In genomic region chr1:207808322-207808705, GRCh38 we compare ENCODE assay signal across 9 cellular contexts. TPM values are rescaled to one million over a fixed set of nuclear protein-coding genes. Genes with fewer than 3 reads are reported as not detected.
A peak's percentile ranks its signal among the peaks of the same experiment; 100 is the strongest.
DNase-seq lines count a peak whose midpoint lies in the region; ATAC-seq, FAIRE-seq and TF ChIP-seq lines count a peak whose summit lies in the region.
"Had no signal": no experiment of that assay in that cellular context is flagged by ENCODE, and none has a peak within 500 bp of the region (broad histone marks: within the 10 kb centered on the region; RNA-seq: fewer than 3 reads in every experiment).

No MANE protein-coding gene starts in this region.

- H3K27me3 Mint-ChIP-seq in glutamatergic neuron (ENCODE audit: unreplicated experiment): peaks cover 4% of the 10 kb centered on the region

- H3K9me3 ChIP-seq in mucosa of descending colon (no peaks in the 10 kb centered on the region), vagina (no peaks in the 10 kb centered on the region), PC-9 (ENCODE audit: insufficient read depth, low read depth) (no peaks in the 10 kb centered on the region)

- no peak overlapping the region for H3K4me3 ChIP-seq in bronchial epithelial cell (ENCODE audit: low read depth, low read length)
- H3K4me3 ChIP-seq in mucosa of descending colon: no peak overlapping the region
- H3K4me3 ChIP-seq in vagina: no peak overlapping the region
- H3K4me3 ChIP-seq in PC-9: no peak overlapping the region

- FAIRE-seq in bronchial epithelial cell (lab: Jason Lieb, UNC): peak; percentile 98
- FAIRE-seq: colon had no signal

- DNase-seq in Right ventricle myocardium superior (no peak), Right ventricle myocardium inferior (ENCODE audit: missing footprints) (no peak), bronchial epithelial cell (ENCODE audit: low read depth) (peak; percentile 93), mucosa of descending colon (no peak), vagina (ENCODE audit: extremely low spot score in 2 of 2) (peak in 1 of 2 donors; percentile 88), PC-9 (no peak), glutamatergic neuron (no peak)

- POLR2A ChIA-PET in PC-9 (lab: Charles Lee; ENCODE audit: unreplicated experiment): no interaction called here

- TF ChIP-seq POLR2A in vagina (IDR thresholded peaks at IDR 0.05): no peak

- no peak overlapping the region for H3K27ac Mint-ChIP-seq in glutamatergic neuron (ENCODE audit: unreplicated experiment)

- H3K9me3 Mint-ChIP-seq in glutamatergic neuron (ENCODE audit: unreplicated experiment): no peaks in the 10 kb centered on the region

- no TSS peak for BruUV-seq in PC-9 (replicated peaks; lab: Mats Ljungman, UMichigan)

- peak; percentile 5 for ATAC-seq in Right ventricle myocardium superior (ENCODE audit: poor library complexity)
- no peak for ATAC-seq in Right ventricle myocardium inferior
- peak; percentile 10 for ATAC-seq in mucosa of descending colon
- ATAC-seq in HG03095 (IDR thresholded peaks at IDR 0.05; ENCODE audit: unreplicated experiment): no peak

- intact Hi-C loops in Right ventricle myocardium superior (cut with DNase I): no loop called here
- intact Hi-C loops in Right ventricle myocardium inferior (cut with DNase I): no loop called here
- intact Hi-C loops in mucosa of descending colon (cut with DNase I, micrococcal nuclease): no loop called here
- intact Hi-C loops in vagina (cut with DNase I): loop anchor here (5.0 kb wide), 1 partner anchor 1539 kb away; no protein-coding TSS in a partner anchor
- intact Hi-C loops in PC-9 (cut with micrococcal nuclease; ENCODE audit: unreplicated experiment): no loop called here

- H3K79me2 ChIP-seq in PC-9 (ENCODE audit: low read depth): no peaks in the 10 kb centered on the region

- peak overlapping the region; percentile 77 for H3K27ac ChIP-seq in vagina
- no peak overlapping the region for H3K27ac ChIP-seq in PC-9

- CTCF ChIA-PET in PC-9 (lab: Charles Lee): no interaction called here

- no peak for TF ChIP-seq CTCF in bronchial epithelial cell (IDR thresholded peaks at IDR 0.05; ENCODE audit: insufficient read depth, low read length, severe bottlenecking)
- TF ChIP-seq CTCF in mucosa of descending colon (IDR thresholded peaks at IDR 0.05): no peak
- TF ChIP-seq CTCF in vagina (IDR thresholded peaks at IDR 0.05): no peak
- no peak for TF ChIP-seq CTCF in PC-9 (conservative IDR thresholded peaks at IDR 0.05)
- no peak for TF ChIP-seq CTCF in glutamatergic neuron (IDR thresholded peaks at IDR 0.05; ENCODE audit: partially characterized antibody, unreplicated experiment)

- H3F3A ChIP-seq in PC-9 (ENCODE audit: insufficient read depth, low read depth): no peaks in the 10 kb centered on the region

- peaks cover 17% of the 10 kb centered on the region for H3K4me1 Mint-ChIP-seq in glutamatergic neuron (ENCODE audit: low read depth, unreplicated experiment)

- H3K27me3 ChIP-seq in bronchial epithelial cell (ENCODE audit: control insufficient read depth, insufficient read depth, low read length) (no peaks in the 10 kb centered on the region), vagina (no peaks in the 10 kb centered on the region), PC-9 (ENCODE audit: insufficient read depth, low read depth) (no peaks in the 10 kb centered on the region)

- H3K4me1 ChIP-seq in mucosa of descending colon (ENCODE audit: low read depth) (peaks cover 51% of the 10 kb centered on the region), vagina (peaks cover 91% of the 10 kb centered on the region), PC-9 (replicated peaks; ENCODE audit: insufficient read depth) (no peaks in the 10 kb centered on the region)

- H3K9me2 ChIP-seq in PC-9 (ENCODE audit: insufficient read depth): no peaks in the 10 kb centered on the region

- no peak overlapping the region for H2AFZ ChIP-seq in PC-9

- H4K20me1 ChIP-seq in PC-9 (ENCODE audit: insufficient read depth): no peaks in the 10 kb centered on the region

- H3K36me3 ChIP-seq in bronchial epithelial cell (ENCODE audit: control insufficient read depth, insufficient read depth, low read length): peaks cover 15% of the 10 kb centered on the region
- H3K36me3 ChIP-seq in mucosa of descending colon (ENCODE audit: low read depth): no peaks in the 10 kb centered on the region
- peaks cover 0 to 66% of the 10 kb centered on the region in 2 donors for H3K36me3 ChIP-seq in vagina
- H3K36me3 ChIP-seq in PC-9 (ENCODE audit: low read depth): peaks cover 10% of the 10 kb centered on the region; the same call in 1 of the 2 replicates

- H3K36me3 Mint-ChIP-seq in glutamatergic neuron (ENCODE audit: unreplicated experiment): no peaks in the 10 kb centered on the region

- no peak overlapping the region for H3K4me3 Mint-ChIP-seq in glutamatergic neuron (ENCODE audit: unreplicated experiment)

- H3K4me2 ChIP-seq in PC-9: no peak overlapping the region

RNA-seq across cellular contexts. Expression of gene CD46, which starts 56.5 kb away (rescaled TPM):
- 86.0 TPM for total RNA-seq in Right ventricle myocardium superior
- total RNA-seq in Right ventricle myocardium inferior: 95.7 TPM
- total RNA-seq in bronchial epithelial cell: 128 and 192 TPM in 2 replicates
- 100 to 1,000 TPM; 170 to 260 (median 202) TPM for total RNA-seq in mucosa of descending colon
- total RNA-seq in vagina: 143 TPM
- total RNA-seq in PC-9 (2021): 149 and 214 TPM in 2 replicates
- total RNA-seq in glutamatergic neuron (ENCODE audit: unreplicated experiment): 188 TPM

Comparison
In these comparisons a context has a peak if more than half of its experiments do, and no peak if none do; other contexts are left out.
1. ATAC-seq: peak in Right ventricle myocardium superior (single experiment) and mucosa of descending colon (single experiment); none in Right ventricle myocardium inferior (single experiment) and HG03095 (single experiment).